ENCODE assay signal across 18 cellular contexts in the genomic region with DNA sequence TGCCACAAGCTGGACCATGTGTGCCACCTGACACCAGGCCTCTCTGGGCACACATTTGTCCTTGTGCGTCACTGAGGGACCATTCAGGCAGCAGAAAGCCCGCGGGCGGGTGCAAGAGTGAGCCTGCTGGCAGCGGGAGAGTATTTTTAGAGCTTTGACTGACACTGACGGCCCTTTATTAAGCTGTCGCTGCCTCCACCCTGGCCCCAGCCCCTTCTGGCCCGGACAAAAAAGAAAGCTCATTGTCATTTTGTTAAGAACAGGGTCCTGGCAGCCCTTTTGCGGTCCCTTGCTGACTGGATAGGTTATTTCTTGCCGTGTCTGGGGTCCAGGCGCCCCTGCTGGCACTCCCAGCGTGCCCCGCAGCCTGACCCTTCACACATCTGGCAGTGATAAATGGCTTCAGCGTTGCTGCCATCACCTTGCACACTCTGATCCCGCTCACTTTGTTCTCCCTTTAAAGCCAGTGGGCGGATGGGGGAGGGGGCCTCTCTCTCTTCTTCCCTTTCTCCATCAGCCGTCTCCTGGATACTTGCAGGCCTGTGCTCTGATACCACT.
A peak's percentile ranks its signal among the peaks of the same experiment; 100 is the strongest.
DNase-seq lines count a peak whose midpoint lies in the region; ATAC-seq and TF ChIP-seq lines count a peak whose summit lies in the region.
"Had no signal": no experiment of that assay in that cellular context is flagged by ENCODE, and none has a peak within 500 bp of the region (broad histone marks: within the 10 kb centered on the region; RNA-seq: fewer than 3 reads in every experiment).

No MANE protein-coding gene starts in this region.

- H3K36me3 ChIP-seq in heart left ventricle: no peaks in the 10 kb centered on the region
- H3K36me3 ChIP-seq in esophagus squamous epithelium: no peaks in the 10 kb centered on the region

- TF ChIP-seq POLR2A in heart left ventricle (IDR thresholded peaks at IDR 0.05) (no peak), esophagus squamous epithelium (IDR thresholded peaks at IDR 0.05) (no peak)

- H3K27me3 ChIP-seq in heart left ventricle (peaks cover 5 to 55% (median 30%) of the 10 kb centered on the region in 9 donors), right cardiac atrium (ENCODE audit: control insufficient read depth, insufficient read depth) (no peaks in the 10 kb centered on the region), dorsolateral prefrontal cortex (peaks cover 0 to 22% (median 0%) of the 10 kb centered on the region in 45 donors), esophagus squamous epithelium (peaks cover 0 to 54% (median 0%) of the 10 kb centered on the region in 4 donors)
- H3K27me3 ChIP-seq: hepatocyte had no signal

- intact Hi-C loops in heart left ventricle (cut with DNase I) (no loop called here), right cardiac atrium (cut with DNase I) (no loop called here), dorsolateral prefrontal cortex (cut with DNase I) (loop anchor here (5.0 kb wide), 1 partner anchor 98 kb away; no protein-coding TSS in a partner anchor), left colon (cut with DNase I, micrococcal nuclease) (no loop called here), esophagus squamous epithelium (cut with DNase I) (no loop called here)

- H3K27ac ChIP-seq in heart left ventricle: no peak overlapping the region
- H3K27ac ChIP-seq in right cardiac atrium (ENCODE audit: low read length): no peak overlapping the region
- H3K27ac ChIP-seq in dorsolateral prefrontal cortex: peak overlapping the region in 21 of 59 donors; percentile 3 to 76 (median 40)
- peak overlapping the region; percentile 56 for H3K27ac ChIP-seq in substantia nigra (ENCODE audit: low read depth, low read length, poor library complexity, severe bottlenecking)
- H3K27ac ChIP-seq in esophagus squamous epithelium: no peak overlapping the region
- H3K27ac ChIP-seq: A549, hepatocyte had no signal

- DNase-seq in heart left ventricle: peak in 4 of 5 donors; percentile 29 to 42 (median 38)
- DNase-seq in right cardiac atrium: no peak
- DNase-seq in dorsolateral prefrontal cortex: peak in 6 of 10 donors; percentile 21 to 50 (median 34)
- DNase-seq in myocyte (ENCODE audit: low read depth): peak; percentile 15
- peak in 35 of 49 donors; percentile 5 to 83 (median 41) for DNase-seq in substantia nigra (lab: John Stamatoyannopoulos, UW)
- no peak for DNase-seq in left colon
- DNase-seq in esophagus squamous epithelium (lab: John Stamatoyannopoulos, UW): no peak
- DNase-seq: activated CD4-positive, alpha-beta T cell treated with anti-CD3 and anti-CD28 coated beads, Interleukin-2, amount 50 U/mL, for 4 hours; activated naive CD8-positive, alpha-beta T cell treated with anti-CD3 and anti-CD28 coated beads, Interleukin-2, amount 50 U/mL, for 24 hours; activated T-cell treated with anti-CD3 and anti-CD28 coated beads, Interleukin-2, amount 50 U/mL, for 72 hours; DMS79; effector memory CD4-positive, alpha-beta T cell; H9; NCI-H1105 treated with DMSO at 0.1 percent for 48 hours; NCI-H2171 had no signal

- peak; percentile 64 to 91 (median 90) for ATAC-seq in heart left ventricle
- ATAC-seq in right cardiac atrium: no peak
- no peak for ATAC-seq in left colon
- no peak for ATAC-seq in HG02798 (IDR thresholded peaks at IDR 0.05; ENCODE audit: poor library complexity, unreplicated experiment)
- ATAC-seq: A549; activated naive CD8-positive, alpha-beta T cell treated with anti-CD3 and anti-CD28 coated beads, Interleukin-2, amount 50 U/mL, for 24 hours; activated T-cell treated with anti-CD3 and anti-CD28 coated beads, Interleukin-2, amount 50 U/mL, for 72 hours had no signal

- H3K9me3 ChIP-seq in heart left ventricle (peaks cover 0 to 13% (median 0%) of the 10 kb centered on the region in 12 donors), right cardiac atrium (ENCODE audit: control insufficient read depth, low read length) (no peaks in the 10 kb centered on the region), esophagus squamous epithelium (no peaks in the 10 kb centered on the region)

- 25 to 31% (median 27%) methylated on average over 16 to 17 of the region's 17 CpGs for WGBS in heart left ventricle, 4 donors
- 36% methylated on average over 17 of the region's 17 CpGs for WGBS in right cardiac atrium
- WGBS in esophagus squamous epithelium, 2 donors: 59 to 68% methylated on average over 9 to 13 of the region's 17 CpGs

- TF ChIP-seq CTCF in heart left ventricle (IDR thresholded peaks at IDR 0.05) (no peak), dorsolateral prefrontal cortex (IDR thresholded peaks at IDR 0.05 in 54 of 56, conservative IDR thresholded peaks at IDR 0.05 in 2 of 56; ENCODE audit: low read depth in 1 of 56, partially characterized antibody in 56 of 56) (no peak), esophagus squamous epithelium (IDR thresholded peaks at IDR 0.05) (no peak)

- H3K4me1 ChIP-seq in heart left ventricle: peaks cover 0 to 18% (median 0%) of the 10 kb centered on the region in 12 donors
- H3K4me1 ChIP-seq in right cardiac atrium (ENCODE audit: control insufficient read depth, insufficient read depth, low read length): no peaks in the 10 kb centered on the region
- peaks cover 4 to 18% (median 13%) of the 10 kb centered on the region in 3 donors for H3K4me1 ChIP-seq in esophagus squamous epithelium

- no peak overlapping the region for H3K4me3 ChIP-seq in heart left ventricle
- no peak overlapping the region for H3K4me3 ChIP-seq in right cardiac atrium (ENCODE audit: low read length)
- no peak overlapping the region for H3K4me3 ChIP-seq in dorsolateral prefrontal cortex
- no peak overlapping the region for H3K4me3 ChIP-seq in esophagus squamous epithelium
- H3K4me3 ChIP-seq: A549, hepatocyte had no signal

Comparison
In these comparisons a context has a peak if more than half of its experiments do, and no peak if none do; other contexts are left out.
1. ATAC-seq: peak in heart left ventricle (4 of 4); none in right cardiac atrium (0 of 2), left colon (single experiment) and HG02798 (single experiment).
2. DNase-seq: peak in heart left ventricle (4 of 5), dorsolateral prefrontal cortex (6 of 10), myocyte (single experiment) and substantia nigra (35 of 49); none in right cardiac atrium (0 of 3), left colon (0 of 2) and esophagus squamous epithelium (single experiment).
3. intact Hi-C loops: an anchor here in dorsolateral prefrontal cortex (5.0 kb wide); none called in heart left ventricle, right cardiac atrium, left colon and esophagus squamous epithelium.